ENCODE assay signal across 20 cellular contexts in the genomic region with DNA sequence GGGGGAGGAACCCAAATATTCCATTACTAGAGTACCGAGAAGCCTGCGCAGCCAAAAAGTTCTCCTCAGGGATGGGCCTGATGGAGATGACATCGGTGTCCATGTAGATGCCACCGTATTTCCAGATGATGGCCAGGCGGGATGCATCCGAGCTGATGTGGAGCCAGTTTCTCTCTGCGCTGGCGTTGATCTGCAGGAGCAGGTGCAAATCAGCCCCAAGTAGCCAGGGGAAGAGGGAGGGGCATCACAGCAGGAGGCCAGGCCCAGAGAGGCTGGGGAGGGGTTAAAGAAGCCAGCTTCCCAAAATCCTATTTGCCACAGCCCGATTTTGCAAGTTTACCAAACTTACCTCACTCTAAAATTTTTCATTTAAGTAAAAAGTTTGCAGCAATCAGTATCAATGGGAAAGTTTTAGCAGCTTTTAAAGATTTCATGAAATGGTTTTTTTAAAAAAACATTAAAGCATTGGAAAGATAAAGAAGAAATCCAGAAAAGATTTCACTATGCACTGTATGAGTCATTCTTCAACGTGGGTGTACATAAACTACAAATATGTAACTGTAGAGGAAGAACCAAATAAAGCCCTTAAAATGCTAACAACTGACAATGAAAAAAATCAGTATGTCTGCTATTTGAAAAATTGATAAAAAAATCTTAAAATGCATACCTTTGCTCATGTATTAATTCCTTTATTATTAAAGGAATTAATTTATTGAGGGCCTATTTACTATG. TPM values are rescaled to one million over a fixed set of nuclear protein-coding genes. Genes with fewer than 3 reads are reported as not detected.
DNase-seq lines count a peak whose midpoint lies in the region; ATAC-seq and TF ChIP-seq lines count a peak whose summit lies in the region.
"Had no signal": no experiment of that assay in that cellular context is flagged by ENCODE, and none has a peak within 500 bp of the region (broad histone marks: within the 10 kb centered on the region; RNA-seq: fewer than 3 reads in every experiment).

No MANE protein-coding gene starts in this region.

- no peak overlapping the region for H3K4me3 ChIP-seq in fibroblast of lung (replicated peaks in 1 of 4; ENCODE audit: control extremely low read depth in 1 of 4, insufficient read depth in 1 of 4, low read depth in 3 of 4, low read length in 4 of 4)
- no peak overlapping the region for H3K4me3 ChIP-seq in skeletal muscle cell (ENCODE audit: low read depth, low read length)
- H3K4me3 ChIP-seq: heart left ventricle had no signal

- no peaks in the 10 kb centered on the region for H3K27me3 ChIP-seq in fibroblast of lung (ENCODE audit: control insufficient read depth, insufficient read depth, low read length)
- H3K27me3 ChIP-seq: heart left ventricle had no signal

- H3K27ac ChIP-seq in fibroblast of lung (ENCODE audit: insufficient read depth, low read length): peak overlapping the region; percentile 31

- H3K9me3 Mint-ChIP-seq in activated T-helper 1 cell treated with anti-CD3 and anti-CD28 coated beads, Interleukin-12 subunit alpha, Interleukin-12 subunit beta, Interleukin-2, Interleukin-4 antibody, amounts not matched to agents 30 ng/mL and 10 ng/mL and 1 ng/mL, durations not matched to agents 14 hours and 24 hours and 36 hours: no peaks in the 10 kb centered on the region
- H3K9me3 Mint-ChIP-seq: activated CD4-positive, alpha-beta memory T cell treated with anti-CD3 and anti-CD28 coated beads for 36 hours had no signal

- H3K4me3 Mint-ChIP-seq in activated T-helper 1 cell treated with anti-CD3 and anti-CD28 coated beads, Interleukin-12 subunit alpha, Interleukin-12 subunit beta, Interleukin-2, Interleukin-4 antibody, amounts not matched to agents 30 ng/mL and 10 ng/mL and 1 ng/mL, durations not matched to agents 14 hours and 24 hours and 36 hours: no peak overlapping the region
- H3K4me3 Mint-ChIP-seq: activated CD4-positive, alpha-beta memory T cell treated with anti-CD3 and anti-CD28 coated beads for 36 hours; IgD-negative memory B cell; stimulated activated naive CD8-positive, alpha-beta T cell treated with anti-CD3 and anti-CD28 coated beads, Interleukin-15, amount 100 ng/mL, for 72 hours had no signal

- H3K27ac Mint-ChIP-seq in activated T-helper 1 cell treated with anti-CD3 and anti-CD28 coated beads, Interleukin-12 subunit alpha, Interleukin-12 subunit beta, Interleukin-2, Interleukin-4 antibody, amounts not matched to agents 30 ng/mL and 10 ng/mL and 1 ng/mL, durations not matched to agents 14 hours and 24 hours and 36 hours: no peak overlapping the region
- H3K27ac Mint-ChIP-seq: activated CD4-positive, alpha-beta memory T cell treated with anti-CD3 and anti-CD28 coated beads for 36 hours; stimulated activated naive CD8-positive, alpha-beta T cell treated with anti-CD3 and anti-CD28 coated beads, Interleukin-15, amount 100 ng/mL, for 72 hours had no signal

- peaks cover 7% of the 10 kb centered on the region for H3K4me1 ChIP-seq in fibroblast of lung (ENCODE audit: control insufficient read depth, extremely low read depth, insufficient read depth, low read length)
- H3K4me1 ChIP-seq: Caco-2 had no signal

- no peaks in the 10 kb centered on the region for H3K79me2 ChIP-seq in fibroblast of lung (ENCODE audit: control insufficient read depth, insufficient read depth, low read length)

- ATAC-seq in GM19463 (IDR thresholded peaks at IDR 0.05; ENCODE audit: unreplicated experiment): no peak
- ATAC-seq: stimulated activated naive CD8-positive, alpha-beta T cell treated with anti-CD3 and anti-CD28 coated beads, Interleukin-15, amount 100 ng/mL, for 72 hours had no signal

- H3K9me3 ChIP-seq in fibroblast of lung (ENCODE audit: control insufficient read depth, insufficient read depth, low read depth, low read length): no peaks in the 10 kb centered on the region
- H3K9me3 ChIP-seq: Caco-2 had no signal

- H3K4me1 Mint-ChIP-seq in activated T-helper 1 cell treated with anti-CD3 and anti-CD28 coated beads, Interleukin-12 subunit alpha, Interleukin-12 subunit beta, Interleukin-2, Interleukin-4 antibody, amounts not matched to agents 30 ng/mL and 10 ng/mL and 1 ng/mL, durations not matched to agents 14 hours and 24 hours and 36 hours (ENCODE audit: low read depth): no peaks in the 10 kb centered on the region
- H3K4me1 Mint-ChIP-seq: stimulated activated naive CD8-positive, alpha-beta T cell treated with anti-CD3 and anti-CD28 coated beads, Interleukin-15, amount 100 ng/mL, for 72 hours had no signal

- no peak overlapping the region for H3K9ac ChIP-seq in fibroblast of lung (ENCODE audit: insufficient read depth, low read length)

- no peak overlapping the region for H2AFZ ChIP-seq in fibroblast of lung (ENCODE audit: low read length)

- peaks cover 16% of the 10 kb centered on the region for H3K27me3 Mint-ChIP-seq in activated T-helper 1 cell treated with anti-CD3 and anti-CD28 coated beads, Interleukin-12 subunit alpha, Interleukin-12 subunit beta, Interleukin-2, Interleukin-4 antibody, amounts not matched to agents 30 ng/mL and 10 ng/mL and 1 ng/mL, durations not matched to agents 14 hours and 24 hours and 36 hours (ENCODE audit: insufficient read depth)
- H3K27me3 Mint-ChIP-seq: activated CD4-positive, alpha-beta memory T cell treated with anti-CD3 and anti-CD28 coated beads for 36 hours had no signal

- H3K36me3 ChIP-seq in fibroblast of lung (ENCODE audit: control insufficient read depth, insufficient read depth, low read length): no peaks in the 10 kb centered on the region
- H3K36me3 ChIP-seq: heart left ventricle had no signal

- no peak for TF ChIP-seq CTCF in fibroblast of lung (conservative IDR thresholded peaks at IDR 0.05 in 1 of 2, IDR thresholded peaks at IDR 0.05 in 1 of 2; ENCODE audit: low read depth in 1 of 2, low read length in 2 of 2)

- intact Hi-C loops in activated T-helper 1 cell treated with anti-CD3 and anti-CD28 coated beads, Interleukin-12 subunit alpha, Interleukin-12 subunit beta, Interleukin-2, Interleukin-4 antibody, amounts not matched to agents 30 ng/mL and 10 ng/mL and 1 ng/mL, durations not matched to agents 14 hours and 24 hours and 36 hours (cut with micrococcal nuclease): no loop called here

- peak overlapping the region; percentile 60 for H3K4me2 ChIP-seq in fibroblast of lung (ENCODE audit: extremely low read depth, insufficient read depth, low read length)

- H4K20me1 ChIP-seq in fibroblast of lung (ENCODE audit: control insufficient read depth, extremely low read depth, insufficient read depth, low read length): no peaks in the 10 kb centered on the region

- no peaks in the 10 kb centered on the region for H3K36me3 Mint-ChIP-seq in activated T-helper 1 cell treated with anti-CD3 and anti-CD28 coated beads, Interleukin-12 subunit alpha, Interleukin-12 subunit beta, Interleukin-2, Interleukin-4 antibody, amounts not matched to agents 30 ng/mL and 10 ng/mL and 1 ng/mL, durations not matched to agents 14 hours and 24 hours and 36 hours (ENCODE audit: low read depth)
- H3K36me3 Mint-ChIP-seq: activated CD4-positive, alpha-beta memory T cell treated with anti-CD3 and anti-CD28 coated beads for 36 hours had no signal

- peak; percentile 32 for DNase-seq in ELF-1 (ENCODE audit: low read depth, low spot score)
- DNase-seq in NCI-H226: peak; percentile 12
- DNase-seq in fibroblast of lung (ENCODE audit: low read depth in 2 of 2): peak; percentile 58 to 72
- DNase-seq in skeletal muscle cell (ENCODE audit: low read depth): peak; percentile 33
- DNase-seq in activated T-helper 1 cell treated with anti-CD3 and anti-CD28 coated beads, Interleukin-12 subunit alpha, Interleukin-12 subunit beta, Interleukin-2, Interleukin-4 antibody, amounts not matched to agents 30 ng/mL and 10 ng/mL and 1 ng/mL, durations not matched to agents 14 hours and 24 hours and 36 hours (ENCODE audit: low spot score): no peak
- DNase-seq in stimulated activated CD8-positive, alpha-beta memory T cell treated with anti-CD3 and anti-CD28 coated beads, Interleukin-4, amount 100 ng/mL, for 48 hours: no peak
- DNase-seq in activated naive CD4-positive, alpha-beta T cell treated with Interleukin-2 at 50 U/mL for 16 hours: no peak
- DNase-seq: activated CD4-positive, alpha-beta memory T cell treated with anti-CD3 and anti-CD28 coated beads for 36 hours; activated gamma-delta T cell treated with Interleukin-2 at 50 U/mL for 16 hours; Caco-2; heart left ventricle; NCI-H2107; stimulated activated CD4-positive, alpha-beta T cell treated with anti-CD3 and anti-CD28 coated beads, Interleukin-2, amount 100 ng/mL, for 48 hours; stimulated activated naive CD8-positive, alpha-beta T cell treated with anti-CD3 and anti-CD28 coated beads, Interleukin-15, amount 100 ng/mL, for 72 hours; T-helper 9 cell had no signal

RNA-seq across cellular contexts. Expression of a gene that starts 7.3 kb away (rescaled TPM):
- total RNA-seq in fibroblast of lung: not detected in 2 replicates
- polyA plus RNA-seq in fibroblast of lung: not detected in 2 replicates
- not detected in 2 replicates for polyA plus RNA-seq in fibroblast of lung (2012)
- not detected in 2 replicates for polyA minus RNA-seq in fibroblast of lung (ENCODE audit: low replicate concordance)
- total RNA-seq in activated T-helper 1 cell treated with anti-CD3 and anti-CD28 coated beads, Interleukin-12 subunit alpha, Interleukin-12 subunit beta, Interleukin-2, Interleukin-4 antibody, amounts not matched to agents 30 ng/mL and 10 ng/mL and 1 ng/mL, durations not matched to agents 14 hours and 24 hours and 36 hours: not detected in 2 replicates
- total RNA-seq: activated CD4-positive, alpha-beta memory T cell treated with anti-CD3 and anti-CD28 coated beads for 36 hours; Caco-2; H4; heart left ventricle; lung microvascular endothelial cell; posterior vena cava had no signal
- polyA plus RNA-seq: heart left ventricle, IgD-negative memory B cell had no signal

RNA-seq across cellular contexts. Expression of a gene that starts 9.4 kb away (rescaled TPM):
- total RNA-seq in fibroblast of lung: 16.9 and 22.6 TPM in 2 replicates
- polyA plus RNA-seq in fibroblast of lung: 5.2 and 8.9 TPM in 2 replicates
- polyA plus RNA-seq in fibroblast of lung (2012): 5.3 and 8.2 TPM in 2 replicates
- 11.9 and 28.9 TPM in 2 replicates for polyA minus RNA-seq in fibroblast of lung (ENCODE audit: low replicate concordance)
- total RNA-seq in activated T-helper 1 cell treated with anti-CD3 and anti-CD28 coated beads, Interleukin-12 subunit alpha, Interleukin-12 subunit beta, Interleukin-2, Interleukin-4 antibody, amounts not matched to agents 30 ng/mL and 10 ng/mL and 1 ng/mL, durations not matched to agents 14 hours and 24 hours and 36 hours: 0.07 and 0.16 TPM in 2 replicates
- total RNA-seq: activated CD4-positive, alpha-beta memory T cell treated with anti-CD3 and anti-CD28 coated beads for 36 hours had no signal
- polyA plus RNA-seq: IgD-negative memory B cell had no signal

RNA-seq across cellular contexts. Expression of a gene that starts 49.9 kb away (rescaled TPM):
- 19.7 and 21.6 TPM in 2 replicates for total RNA-seq in fibroblast of lung
- polyA plus RNA-seq in fibroblast of lung: 16.2 and 18.2 TPM in 2 replicates
- polyA plus RNA-seq in fibroblast of lung (2012): 8.9 and 10.9 TPM in 2 replicates
- polyA minus RNA-seq in fibroblast of lung (ENCODE audit: low replicate concordance): 5.8 and 6.4 TPM in 2 replicates
- 25.7 and 31.0 TPM in 2 replicates for total RNA-seq in activated T-helper 1 cell treated with anti-CD3 and anti-CD28 coated beads, Interleukin-12 subunit alpha, Interleukin-12 subunit beta, Interleukin-2, Interleukin-4 antibody, amounts not matched to agents 30 ng/mL and 10 ng/mL and 1 ng/mL, durations not matched to agents 14 hours and 24 hours and 36 hours

Comparison
In these comparisons a context has a peak if more than half of its experiments do, and no peak if none do; other contexts are left out.
1. DNase-seq: peak in ELF-1 (single experiment), NCI-H226 (single experiment), fibroblast of lung (2 of 2) and skeletal muscle cell (single experiment); none in activated T-helper 1 cell treated with anti-CD3 and anti-CD28 coated beads, Interleukin-12 subunit alpha, Interleukin-12 subunit beta, Interleukin-2, Interleukin-4 antibody, amounts not matched to agents 30 ng/mL and 10 ng/mL and 1 ng/mL, durations not matched to agents 14 hours and 24 hours and 36 hours (single experiment), stimulated activated CD8-positive, alpha-beta memory T cell treated with anti-CD3 and anti-CD28 coated beads, Interleukin-4, amount 100 ng/mL, for 48 hours (single experiment) and activated naive CD4-positive, alpha-beta T cell treated with Interleukin-2 at 50 U/mL for 16 hours (single experiment).
2. RNA of a gene that starts 9.4 kb away (total RNA-seq): 16.9 to 22.6 TPM in fibroblast of lung; 0.07 to 0.16 TPM in activated T-helper 1 cell treated with anti-CD3 and anti-CD28 coated beads, Interleukin-12 subunit alpha, Interleukin-12 subunit beta, Interleukin-2, Interleukin-4 antibody, amounts not matched to agents 30 ng/mL and 10 ng/mL and 1 ng/mL, durations not matched to agents 14 hours and 24 hours and 36 hours; every median in the first group is over 10 times any median in the second.